Comparison of ENCODE assay signal across 8 cellular contexts in the genomic region with DNA sequence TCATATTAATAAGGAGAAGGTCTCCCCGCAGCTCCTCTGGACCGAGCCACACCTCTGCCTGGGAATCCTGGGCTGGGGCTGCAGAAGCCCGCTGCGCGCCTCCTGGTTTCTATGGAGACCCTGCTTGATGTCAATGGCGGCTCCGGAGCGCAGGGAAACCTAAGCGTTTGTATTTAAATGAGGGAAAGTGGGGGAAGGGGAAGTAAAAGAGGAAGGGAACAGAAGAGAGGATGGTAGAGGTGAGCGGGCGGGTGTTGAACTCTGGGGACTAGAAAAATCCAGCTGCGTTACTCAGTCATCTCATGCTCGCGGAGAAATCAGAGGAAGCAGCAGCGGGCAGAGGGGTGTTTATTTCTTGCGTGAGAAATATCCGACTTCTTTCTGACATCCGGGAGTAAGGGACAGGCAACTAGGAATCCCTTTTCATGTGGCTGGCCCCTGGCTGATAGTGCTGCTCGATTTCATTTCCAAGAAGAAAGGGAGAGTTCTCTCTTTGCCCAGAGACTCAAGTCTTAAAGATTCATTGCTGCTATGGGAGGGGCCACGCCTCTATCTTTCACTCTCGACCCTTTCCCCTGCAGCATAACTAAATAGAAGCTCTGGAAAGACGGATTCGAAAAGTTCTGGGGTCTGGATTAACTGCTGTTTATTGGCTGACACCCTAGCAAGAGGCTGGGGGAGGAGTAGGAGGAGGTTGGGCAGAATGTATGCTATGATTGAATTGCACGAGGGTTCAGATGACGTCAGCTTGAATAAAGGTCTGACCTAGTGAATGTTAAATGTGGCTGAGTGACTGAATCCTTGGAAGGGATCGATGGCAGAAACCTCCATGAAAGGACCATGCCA.
DNase-seq lines count a peak whose midpoint lies in the region; ATAC-seq and TF ChIP-seq lines count a peak whose summit lies in the region.

No MANE protein-coding gene starts in this region.

- peak overlapping the region; percentile 71 for H3K4me3 ChIP-seq in HUES6 (ENCODE audit: low read depth, low read length)

- no peaks in the 10 kb centered on the region for H3K9me3 Mint-ChIP-seq in chondrocyte (ENCODE audit: low read depth)
- H3K9me3 Mint-ChIP-seq in stimulated activated memory B cell treated with anti-CD40 and anti-IgM and Interleukin-4, amounts not matched to agents 10 μg/mL and 1 μg/mL and 100 μg/mL, for 72 hours = no peaks in the 10 kb centered on the region

- CTCF ChIA-PET in GM10248 (lab: Yijun Ruan, JAX) = interaction anchor here (1.6 kb wide), 1 partner anchor 22 kb away, joined by 4 read pairs; no protein-coding TSS in a partner anchor

- peak overlapping the region; percentile 82 for H3K27ac ChIP-seq in HUES6 (ENCODE audit: low read depth, low read length)

- no peaks in the 10 kb centered on the region for H3K9me3 ChIP-seq in HUES6 (ENCODE audit: control insufficient read depth, insufficient read depth, low read depth, low read length)

- H3K36me3 Mint-ChIP-seq in chondrocyte (ENCODE audit: low read depth) = no peaks in the 10 kb centered on the region
- no peaks in the 10 kb centered on the region for H3K36me3 Mint-ChIP-seq in stimulated activated memory B cell treated with anti-CD40 and anti-IgM and Interleukin-4, amounts not matched to agents 10 μg/mL and 1 μg/mL and 100 μg/mL, for 72 hours

- TF ChIP-seq CTCF in chondrocyte (IDR thresholded peaks at IDR 0.05) = no peak
- TF ChIP-seq CTCF in GM10248 (IDR thresholded peaks at IDR 0.05; ENCODE audit: control extremely low read depth, extremely low read depth, low read depth, missing control alignments) = no peak

- peak; percentile 75 for ATAC-seq in stimulated activated memory B cell treated with anti-CD40 and anti-IgM and Interleukin-4, amounts not matched to agents 10 μg/mL and 1 μg/mL and 100 μg/mL, for 72 hours

- no peaks in the 10 kb centered on the region for H3K27me3 ChIP-seq in HUES6 (ENCODE audit: control insufficient read depth, insufficient read depth, low read length)

- peak overlapping the region; percentile 87 for H3K27ac Mint-ChIP-seq in chondrocyte (ENCODE audit: unreplicated experiment)
- H3K27ac Mint-ChIP-seq in stimulated activated memory B cell treated with anti-CD40 and anti-IgM and Interleukin-4, amounts not matched to agents 10 μg/mL and 1 μg/mL and 100 μg/mL, for 72 hours = peak overlapping the region; percentile 54

- POLR2A ChIA-PET in GM10248 (lab: Yijun Ruan, JAX) = no interaction called here

- peaks cover 23% of the 10 kb centered on the region for H3K4me1 ChIP-seq in HUES6 (ENCODE audit: control insufficient read depth, insufficient read depth, low read length)

- peak overlapping the region; percentile 70 for H3K9ac ChIP-seq in HUES6 (ENCODE audit: low read length)

- peaks cover 32% of the 10 kb centered on the region for H3K4me1 Mint-ChIP-seq in chondrocyte (ENCODE audit: low read depth)
- H3K4me1 Mint-ChIP-seq in stimulated activated memory B cell treated with anti-CD40 and anti-IgM and Interleukin-4, amounts not matched to agents 10 μg/mL and 1 μg/mL and 100 μg/mL, for 72 hours = peaks cover 28% of the 10 kb centered on the region

- no peaks in the 10 kb centered on the region for H3K27me3 Mint-ChIP-seq in chondrocyte (ENCODE audit: low read depth)
- peaks cover 29% of the 10 kb centered on the region for H3K27me3 Mint-ChIP-seq in stimulated activated memory B cell treated with anti-CD40 and anti-IgM and Interleukin-4, amounts not matched to agents 10 μg/mL and 1 μg/mL and 100 μg/mL, for 72 hours

- DNase-seq in DMS79 (lab: John Stamatoyannopoulos, UW) (peak; percentile 76), SHP77 (lab: John Stamatoyannopoulos, UW) (peak; percentile 61 to 78), chondrocyte (ENCODE audit: low spot score) (no peak), left kidney (ENCODE audit: low read depth, low spot score) (peak; percentile 90), GM10248 (ENCODE audit: extremely low spot score) (no peak), GOT3 (lab: John Stamatoyannopoulos, UW) (no peak)

- H3K4me3 Mint-ChIP-seq in chondrocyte (ENCODE audit: unreplicated experiment) = peak overlapping the region; percentile 91
- H3K4me3 Mint-ChIP-seq in stimulated activated memory B cell treated with anti-CD40 and anti-IgM and Interleukin-4, amounts not matched to agents 10 μg/mL and 1 μg/mL and 100 μg/mL, for 72 hours = peak overlapping the region; percentile 80

- no peaks in the 10 kb centered on the region for H3K36me3 ChIP-seq in HUES6 (ENCODE audit: control insufficient read depth, insufficient read depth, low read length)

Comparison
In these comparisons a context has a peak if more than half of its experiments do, and no peak if none do; other contexts are left out.
1. DNase-seq: peak in DMS79 (single experiment), SHP77 (2 of 2) and left kidney (single experiment); none in chondrocyte (single experiment), GM10248 (single experiment) and GOT3 (single experiment).